Comparison of ENCODE assay signal across 22 cellular contexts in genomic region chr5:98474211-98474610, GRCh38.
"Had no signal": no experiment of that assay in that cellular context is flagged by ENCODE, and none has a peak within 500 bp of the region (broad histone marks: within the 10 kb centered on the region; RNA-seq: fewer than 3 reads in every experiment).

No MANE protein-coding gene starts in this region.

- H3K9me3 Mint-ChIP-seq: neural progenitor cell; stimulated activated memory B cell treated with anti-CD40 and anti-IgM and Interleukin-4, amounts not matched to agents 10 μg/mL and 1 μg/mL and 100 μg/mL, for 72 hours had no signal

- H3K9me3 ChIP-seq: gastroesophageal sphincter, heart left ventricle, left ventricle myocardium inferior, lower lobe of right lung, prostate gland, right atrium auricular region, spleen, testis, tibial nerve, upper lobe of right lung, vagina had no signal

- H3K4me1 Mint-ChIP-seq: naive B cell, neural progenitor cell had no signal

- H3K4me1 ChIP-seq: foreskin keratinocyte, gastroesophageal sphincter, heart left ventricle, left ventricle myocardium inferior, lower lobe of right lung, neural progenitor cell, prostate gland, right atrium auricular region, spleen, tibial nerve, upper lobe of right lung, vagina had no signal

- H3K9ac ChIP-seq: neural progenitor cell had no signal

- H3K27ac ChIP-seq: foreskin keratinocyte, gastroesophageal sphincter, heart left ventricle, left ventricle myocardium inferior, lower lobe of right lung, neural progenitor cell, prostate gland, right atrium auricular region, spleen, tibial nerve, upper lobe of right lung, vagina had no signal

- H3K4me2 ChIP-seq: neural progenitor cell had no signal

- H3K4me3 ChIP-seq: gastroesophageal sphincter, heart left ventricle, left ventricle myocardium inferior, lower lobe of right lung, neural progenitor cell, prostate gland, right atrium auricular region, spleen, testis, tibial nerve, upper lobe of right lung, vagina had no signal

- H3K27me3 ChIP-seq: foreskin keratinocyte, gastroesophageal sphincter, heart left ventricle, neural progenitor cell, right atrium auricular region, spleen, testis, tibial nerve, upper lobe of right lung, vagina had no signal

- H3K27ac Mint-ChIP-seq: naive B cell; natural killer cell treated with Interleukin-12 subunit alpha and Interleukin-12 subunit beta and Interleukin-15 and Interleukin-18, amount 100 ng/mL, for 72 hours; neural progenitor cell; stimulated activated memory B cell treated with anti-CD40 and anti-IgM and Interleukin-4, amounts not matched to agents 10 μg/mL and 1 μg/mL and 100 μg/mL, for 72 hours had no signal

- H3K4me3 Mint-ChIP-seq: naive B cell; natural killer cell treated with Interleukin-12 subunit alpha and Interleukin-12 subunit beta and Interleukin-15 and Interleukin-18, amount 100 ng/mL, for 72 hours; neural progenitor cell; stimulated activated memory B cell treated with anti-CD40 and anti-IgM and Interleukin-4, amounts not matched to agents 10 μg/mL and 1 μg/mL and 100 μg/mL, for 72 hours had no signal

- DNase-seq: cortex of kidney; foreskin keratinocyte; heart left ventricle; hippocampal formation; left cardiac atrium; left ventricle myocardium inferior; lower lobe of right lung; naive B cell; spleen; stimulated activated CD4-positive, alpha-beta T cell treated with anti-CD3 and anti-CD28 coated beads, Interleukin-4, amount 100 ng/mL, for 4 hours; stimulated activated naive CD8-positive, alpha-beta T cell treated with anti-CD3 and anti-CD28 coated beads, Interleukin-15, Interleukin-2, amounts not matched to agents 100 U/mL and 50 U/mL, for 24 hours; substantia nigra; testis; upper lobe of right lung had no signal

- H3K36me3 ChIP-seq: gastroesophageal sphincter, heart left ventricle, left ventricle myocardium inferior, lower lobe of right lung, neural progenitor cell, prostate gland, right atrium auricular region, spleen, tibial nerve, upper lobe of right lung, vagina had no signal

- H3K27me3 Mint-ChIP-seq: naive B cell; natural killer cell treated with Interleukin-12 subunit alpha and Interleukin-12 subunit beta and Interleukin-15 and Interleukin-18, amount 100 ng/mL, for 72 hours had no signal

- ATAC-seq: foreskin keratinocyte; gastroesophageal sphincter; left cardiac atrium; lower lobe of right lung; natural killer cell treated with Interleukin-12 subunit alpha and Interleukin-12 subunit beta and Interleukin-15 and Interleukin-18, amount 100 ng/mL, for 72 hours; stimulated activated memory B cell treated with anti-CD40 and anti-IgM and Interleukin-4, amounts not matched to agents 10 μg/mL and 1 μg/mL and 100 μg/mL, for 72 hours; stimulated activated naive CD8-positive, alpha-beta T cell treated with anti-CD3 and anti-CD28 coated beads, Interleukin-15, Interleukin-2, amounts not matched to agents 100 U/mL and 50 U/mL, for 24 hours; upper lobe of right lung had no signal

- H3K36me3 Mint-ChIP-seq: naive B cell; natural killer cell treated with Interleukin-12 subunit alpha and Interleukin-12 subunit beta and Interleukin-15 and Interleukin-18, amount 100 ng/mL, for 72 hours; neural progenitor cell; stimulated activated memory B cell treated with anti-CD40 and anti-IgM and Interleukin-4, amounts not matched to agents 10 μg/mL and 1 μg/mL and 100 μg/mL, for 72 hours had no signal

- H2AFZ ChIP-seq: neural progenitor cell had no signal
